In the genomic region with DNA sequence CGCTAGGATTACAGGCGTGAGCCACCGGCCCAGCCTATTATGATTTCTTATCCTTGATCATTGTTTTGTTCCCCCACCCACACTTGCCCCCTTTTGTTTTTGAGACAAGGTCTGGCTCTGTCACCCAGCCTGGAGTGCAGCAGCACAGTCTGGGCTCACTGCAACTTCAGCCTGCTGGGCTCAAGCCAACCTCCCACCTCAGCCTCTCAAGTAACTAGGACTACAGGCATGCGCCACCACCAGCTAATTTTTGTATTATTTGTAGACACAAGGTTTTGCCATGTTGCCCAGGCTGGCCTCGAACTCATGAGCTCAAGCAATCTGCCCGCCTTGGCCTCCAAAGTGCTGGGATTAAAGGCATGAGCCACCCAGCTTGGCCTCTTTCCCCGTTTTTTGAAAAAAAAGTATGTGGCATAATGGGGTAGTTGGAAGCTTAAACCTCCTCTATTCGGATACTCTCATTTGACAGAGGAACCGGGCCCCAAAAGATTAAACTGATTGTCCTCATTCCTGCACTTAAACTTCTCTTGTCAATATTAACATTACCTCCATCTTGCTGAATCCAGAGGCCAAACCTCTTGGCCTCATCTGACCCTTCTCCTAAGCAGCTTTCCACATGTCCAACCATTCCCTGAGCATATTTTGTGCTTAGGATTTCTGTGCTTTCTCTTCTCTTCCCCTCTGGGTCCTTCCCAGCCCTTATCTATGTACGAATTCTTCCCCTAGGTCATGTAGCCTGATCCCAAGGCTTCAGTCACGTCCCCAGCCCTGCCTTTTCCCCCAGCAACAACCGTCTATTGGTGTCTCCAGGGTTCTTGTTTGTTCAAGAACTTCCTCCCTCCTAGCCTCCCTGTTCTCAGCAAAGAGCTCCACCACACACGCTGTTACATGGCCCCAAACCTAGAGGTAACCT, we compare ENCODE assay signal across 15 cellular contexts. TPM values are rescaled to one million over a fixed set of nuclear protein-coding genes. Genes with fewer than 3 reads are reported as not detected.
A peak's percentile ranks its signal among the peaks of the same experiment; 100 is the strongest.
DNase-seq lines count a peak whose midpoint lies in the region; ATAC-seq, FAIRE-seq and TF ChIP-seq lines count a peak whose summit lies in the region.
"Had no signal": no experiment of that assay in that cellular context is flagged by ENCODE, and none has a peak within 500 bp of the region (broad histone marks: within the 10 kb centered on the region; RNA-seq: fewer than 3 reads in every experiment).

No MANE protein-coding gene starts in this region.

- peaks cover 7% of the 10 kb centered on the region for H3K4me1 ChIP-seq in CD4-positive, CD25-positive, alpha-beta regulatory T cell (ENCODE audit: control insufficient read depth, insufficient read depth, low read length, poor library complexity, severe bottlenecking)
- no peaks in the 10 kb centered on the region for H3K4me1 ChIP-seq in pancreas
- H3K4me1 ChIP-seq: uterus had no signal

- H3K27ac Mint-ChIP-seq in CD4-positive, CD25-positive, alpha-beta regulatory T cell, result peak overlapping the region in 2 of 3 donors; percentile 25 to 64
- peak overlapping the region; percentile 78 for H3K27ac Mint-ChIP-seq in activated B cell treated with CpG ODN at 0.5 μM for 24 hours

- ATAC-seq in CD4-positive, CD25-positive, alpha-beta regulatory T cell (ENCODE audit: low read depth in 2 of 2), result no peak
- no peak for ATAC-seq in activated B cell treated with CpG ODN at 0.5 μM for 24 hours (ENCODE audit: low read depth)
- ATAC-seq in left ventricle myocardium superior, result peak; percentile 77
- peak; percentile 25 to 55 (median 50) for ATAC-seq in pancreas
- ATAC-seq in GM21825 (IDR thresholded peaks at IDR 0.05; ENCODE audit: unreplicated experiment), result no peak

- DNase-seq in CD4-positive, CD25-positive, alpha-beta regulatory T cell, result no peak
- DNase-seq in activated B cell treated with CpG ODN at 0.5 μM for 24 hours (no peak), left ventricle myocardium superior (no peak), pancreas (no peak), brain microvascular endothelial cell (no peak), SIG-M5 (lab: John Stamatoyannopoulos, UW) (no peak), 8988T (no peak)
- DNase-seq: amygdala, cortex of kidney, mesenchymal stem cell, MV-4-11, posterior cingulate gyrus, T-helper 9 cell had no signal

- intact Hi-C loops in activated B cell treated with CpG ODN at 0.5 μM for 24 hours (cut with micrococcal nuclease) (no loop called here), left ventricle myocardium superior (cut with micrococcal nuclease) (no loop called here), pancreas (cut with DNase I) (no loop called here)

- no peaks in the 10 kb centered on the region for H3K36me3 Mint-ChIP-seq in CD4-positive, CD25-positive, alpha-beta regulatory T cell
- H3K36me3 Mint-ChIP-seq in activated B cell treated with CpG ODN at 0.5 μM for 24 hours (ENCODE audit: low read depth), result no peaks in the 10 kb centered on the region

- POLR2A ChIA-PET in activated B cell treated with CpG ODN at 0.5 μM for 24 hours (lab: Charles Lee), result interaction anchor here (0.6 to 15.8 kb wide), 9 partner anchors 8 to 174 kb away, joined by 3 to 454 read pairs (median 13); partner anchors contain the start of gene RSPH3

- peaks cover 0 to 4% (median 0%) of the 10 kb centered on the region in 7 donors for H3K9me3 Mint-ChIP-seq in CD4-positive, CD25-positive, alpha-beta regulatory T cell
- H3K9me3 Mint-ChIP-seq in activated B cell treated with CpG ODN at 0.5 μM for 24 hours, result no peaks in the 10 kb centered on the region

- H3K4me1 Mint-ChIP-seq in CD4-positive, CD25-positive, alpha-beta regulatory T cell, result peaks cover 6 to 23% (median 17%) of the 10 kb centered on the region in 4 donors
- peaks cover 44% of the 10 kb centered on the region for H3K4me1 Mint-ChIP-seq in activated B cell treated with CpG ODN at 0.5 μM for 24 hours

- H3K27ac ChIP-seq in CD4-positive, CD25-positive, alpha-beta regulatory T cell (ENCODE audit: insufficient read depth, low read length, poor library complexity, severe bottlenecking), result no peak overlapping the region
- H3K27ac ChIP-seq in pancreas (no peak overlapping the region), brain microvascular endothelial cell (no peak overlapping the region)
- H3K27ac ChIP-seq: uterus had no signal

- no peaks in the 10 kb centered on the region for H3K27me3 ChIP-seq in CD4-positive, CD25-positive, alpha-beta regulatory T cell (ENCODE audit: control insufficient read depth, insufficient read depth, low read length)
- no peaks in the 10 kb centered on the region for H3K27me3 ChIP-seq in pancreas
- H3K27me3 ChIP-seq in brain microvascular endothelial cell (replicated peaks), result no peaks in the 10 kb centered on the region
- H3K27me3 ChIP-seq: uterus had no signal

- in situ Hi-C loops in brain microvascular endothelial cell (cut with HindIII; ENCODE audit: low pct_ligation_motif_present, low sequenced_read_pairs), result no loop called here

- no peak for FAIRE-seq in pancreas (lab: Jason Lieb, UNC)

- CTCF ChIA-PET in activated B cell treated with CpG ODN at 0.5 μM for 24 hours (lab: Charles Lee), result interaction anchor here (1.5 kb wide), 1 partner anchor 44 kb away, joined by 3 read pairs; no protein-coding TSS in a partner anchor

- 72 to 74% methylated on average over 13 of the region's 13 CpGs for WGBS in pancreas, 2 donors

- no peak overlapping the region for H3K4me3 ChIP-seq in CD4-positive, CD25-positive, alpha-beta regulatory T cell (ENCODE audit: low read depth, low read length)
- H3K4me3 ChIP-seq in pancreas (no peak overlapping the region), brain microvascular endothelial cell (ENCODE audit: low read depth, low read length) (no peak overlapping the region)
- H3K4me3 ChIP-seq: uterus had no signal

- H3K9me3 ChIP-seq in CD4-positive, CD25-positive, alpha-beta regulatory T cell (ENCODE audit: control insufficient read depth in 2 of 2, low read length in 2 of 2), result no peaks in the 10 kb centered on the region
- no peaks in the 10 kb centered on the region for H3K9me3 ChIP-seq in pancreas
- H3K9me3 ChIP-seq: uterus had no signal

- no peaks in the 10 kb centered on the region for H3K27me3 Mint-ChIP-seq in CD4-positive, CD25-positive, alpha-beta regulatory T cell
- H3K27me3 Mint-ChIP-seq in activated B cell treated with CpG ODN at 0.5 μM for 24 hours, result no peaks in the 10 kb centered on the region

- no peak for TF ChIP-seq CTCF in activated B cell treated with CpG ODN at 0.5 μM for 24 hours (IDR thresholded peaks at IDR 0.05)
- TF ChIP-seq CTCF in pancreas (IDR thresholded peaks at IDR 0.05), result no peak
- TF ChIP-seq CTCF in brain microvascular endothelial cell (IDR thresholded peaks at IDR 0.05; ENCODE audit: low read depth, low read length, missing control alignments), result no peak

- H3K36me3 ChIP-seq in CD4-positive, CD25-positive, alpha-beta regulatory T cell (ENCODE audit: control insufficient read depth, insufficient read depth, low read length), result no peaks in the 10 kb centered on the region
- H3K36me3 ChIP-seq in pancreas (no peaks in the 10 kb centered on the region), brain microvascular endothelial cell (replicated peaks) (no peaks in the 10 kb centered on the region)
- H3K36me3 ChIP-seq: uterus had no signal

- peak overlapping the region in 2 of 4 donors; percentile 74 to 76 for H3K4me3 Mint-ChIP-seq in CD4-positive, CD25-positive, alpha-beta regulatory T cell
- H3K4me3 Mint-ChIP-seq in activated B cell treated with CpG ODN at 0.5 μM for 24 hours, result no peak overlapping the region

RNA-seq across cellular contexts. Expression of gene EZR, which starts 6.1 kb away (rescaled TPM):
- total RNA-seq in CD4-positive, CD25-positive, alpha-beta regulatory T cell, result 559 TPM
- 100 to 1,000 TPM; 310 to 497 (median 365) TPM for polyA plus RNA-seq in CD4-positive, CD25-positive, alpha-beta regulatory T cell
- total RNA-seq in activated B cell treated with CpG ODN at 0.5 μM for 24 hours (488 and 489 TPM in 2 replicates), left ventricle myocardium superior (195 TPM), pancreas (100 to 1,000 TPM in 3 of 6 donors, 10 to 100 TPM in 3; 68.1 to 109 (median 94.8) TPM)
- 10 to 100 TPM; 70.6 to 91.6 TPM for polyA plus RNA-seq in pancreas

Comparison
In these comparisons a context has a peak if more than half of its experiments do, and no peak if none do; other contexts are left out.
1. ATAC-seq: peak in left ventricle myocardium superior (single experiment) and pancreas (4 of 4); none in CD4-positive, CD25-positive, alpha-beta regulatory T cell (0 of 2), activated B cell treated with CpG ODN at 0.5 μM for 24 hours (single experiment) and GM21825 (single experiment).